In the genomic region with DNA sequence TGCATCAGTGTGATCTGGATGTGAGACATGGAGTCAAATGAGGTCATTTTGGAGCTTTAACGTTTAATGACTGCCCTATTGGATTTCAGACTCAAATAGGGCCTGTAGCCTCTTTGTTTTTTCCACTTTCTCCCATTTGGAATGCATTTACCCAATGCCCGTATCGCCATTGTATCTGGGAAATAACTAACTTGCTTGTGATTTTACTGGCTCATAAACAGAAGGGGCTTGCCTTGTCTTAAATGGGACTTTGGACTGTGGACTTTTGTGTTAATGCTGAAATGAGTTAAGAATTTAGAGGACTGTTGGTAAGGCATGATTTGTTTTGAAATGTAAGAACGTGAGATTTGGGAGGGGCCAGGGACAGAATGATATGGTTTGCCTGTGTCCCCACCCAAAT, we compare ENCODE assay signal across 26 cellular contexts.
"Had no signal": no experiment of that assay in that cellular context is flagged by ENCODE, and none has a peak within 500 bp of the region (broad histone marks: within the 10 kb centered on the region; RNA-seq: fewer than 3 reads in every experiment).

No MANE protein-coding gene starts in this region.

- H3K4me3 Mint-ChIP-seq: dendritic cell treated with granulocyte-macrophage colony-stimulating factor and Interleukin-4, amounts not matched to agents 40 ng/mL and 50 ng/mL, for 4 days; effector memory CD8-positive, alpha-beta T cell; endodermal cell; immature natural killer cell; mesothelial cell of epicardium; naive thymus-derived CD4-positive, alpha-beta T cell had no signal

- H3K4me1 Mint-ChIP-seq: immature natural killer cell; mesothelial cell of epicardium; naive thymus-derived CD4-positive, alpha-beta T cell had no signal

- H3K9me3 ChIP-seq: esophagus squamous epithelium, gastrocnemius medialis, lower lobe of right lung had no signal

- ATAC-seq: effector memory CD8-positive, alpha-beta T cell; esophagus mucosa; gastrocnemius medialis; heart right ventricle; left cardiac atrium; left lobe of liver; lower lobe of right lung; naive thymus-derived CD4-positive, alpha-beta T cell had no signal

- H3K27me3 ChIP-seq: esophagus squamous epithelium, gastrocnemius medialis, heart right ventricle had no signal

- H3K27me3 Mint-ChIP-seq: dendritic cell treated with granulocyte-macrophage colony-stimulating factor and Interleukin-4, amounts not matched to agents 40 ng/mL and 50 ng/mL, for 4 days; effector memory CD8-positive, alpha-beta T cell had no signal

- H3K27ac ChIP-seq: epithelial cell of prostate, esophagus squamous epithelium, gastrocnemius medialis, heart right ventricle, left ventricle myocardium inferior, lower lobe of right lung had no signal

- H3K4me3 ChIP-seq: esophagus squamous epithelium, gastrocnemius medialis, heart right ventricle, left ventricle myocardium inferior, lower lobe of right lung had no signal

- H3K36me3 Mint-ChIP-seq: immature natural killer cell; mesothelial cell of epicardium; naive thymus-derived CD4-positive, alpha-beta T cell had no signal

- H3K27ac Mint-ChIP-seq: dendritic cell treated with granulocyte-macrophage colony-stimulating factor and Interleukin-4, amounts not matched to agents 40 ng/mL and 50 ng/mL, for 4 days; effector memory CD8-positive, alpha-beta T cell; endodermal cell; immature natural killer cell; mesothelial cell of epicardium; naive thymus-derived CD4-positive, alpha-beta T cell had no signal

- DNase-seq: cortex of kidney; effector CD8-positive, alpha-beta T cell; effector memory CD8-positive, alpha-beta T cell; endodermal cell; erythroblast; esophagus squamous epithelium; foreskin fibroblast; foreskin melanocyte; gastrocnemius medialis; glutamatergic neuron; head of caudate nucleus; heart right ventricle; hypothalamus; immature natural killer cell; islet precursor cell; kidney; left cardiac atrium; left ventricle myocardium inferior; lower lobe of right lung; mesenchymal stem cell; naive thymus-derived CD4-positive, alpha-beta T cell had no signal

- H3K36me3 ChIP-seq: esophagus squamous epithelium, gastrocnemius medialis, heart right ventricle, left ventricle myocardium inferior, lower lobe of right lung had no signal

- H3K4me1 ChIP-seq: esophagus squamous epithelium, gastrocnemius medialis, heart right ventricle, left ventricle myocardium inferior, lower lobe of right lung had no signal

- H3K9me3 Mint-ChIP-seq: effector memory CD8-positive, alpha-beta T cell; endodermal cell had no signal
